16 cellular contexts compared by ENCODE assay signal in the genomic region with DNA sequence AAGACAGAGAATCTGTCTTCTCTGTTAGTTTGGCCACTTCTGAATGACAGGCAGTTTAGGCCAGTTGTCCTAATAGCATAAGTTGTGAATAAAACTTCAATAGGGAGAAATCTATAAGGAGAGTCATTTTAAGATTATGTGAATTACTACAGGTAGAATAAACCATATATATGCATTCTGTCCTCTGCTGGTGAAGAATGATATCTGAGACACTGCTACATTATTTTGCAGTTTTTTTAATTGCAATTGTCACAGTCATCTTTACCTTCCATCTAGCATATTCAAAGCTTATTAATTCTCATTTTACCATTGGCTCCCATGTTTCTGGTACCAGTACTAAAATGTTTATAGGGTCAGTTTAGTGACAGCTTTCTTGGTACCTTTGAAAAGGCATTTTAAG.
DNase-seq lines count a peak whose midpoint lies in the region; ATAC-seq and TF ChIP-seq lines count a peak whose summit lies in the region.
"Had no signal": no experiment of that assay in that cellular context is flagged by ENCODE, and none has a peak within 500 bp of the region (broad histone marks: within the 10 kb centered on the region; RNA-seq: fewer than 3 reads in every experiment).

No MANE protein-coding gene starts in this region.

- H3K79me2 ChIP-seq in PC-3 (ENCODE audit: low read length) (no peaks in the 10 kb centered on the region), hepatocyte (no peaks in the 10 kb centered on the region)

- H3K36me3 ChIP-seq in PC-3 (ENCODE audit: low read depth, low read length) (no peaks in the 10 kb centered on the region), hepatocyte (replicated peaks; ENCODE audit: insufficient read depth, low read depth) (no peaks in the 10 kb centered on the region), heart right ventricle (no peaks in the 10 kb centered on the region)
- H3K36me3 ChIP-seq: Peyer's patch had no signal

- TF ChIP-seq RAD21 in Ishikawa (IDR thresholded peaks at IDR 0.05; ENCODE audit: low read depth): peak; percentile 32

- ATAC-seq in PC-3 (no peak), heart right ventricle (no peak)
- ATAC-seq: T-helper 17 cell had no signal

- no peaks in the 10 kb centered on the region for H3K9me2 ChIP-seq in PC-3 (replicated peaks; ENCODE audit: low read length)
- H3K9me2 ChIP-seq in hepatocyte (replicated peaks; ENCODE audit: insufficient read depth): no peaks in the 10 kb centered on the region

- H2AFZ ChIP-seq in PC-3 (ENCODE audit: low read length): no peak overlapping the region
- H2AFZ ChIP-seq in hepatocyte: no peak overlapping the region

- H3K9me3 ChIP-seq in PC-3 (ENCODE audit: low read length): no peaks in the 10 kb centered on the region
- H3K9me3 ChIP-seq in hepatocyte (ENCODE audit: low read depth): no peaks in the 10 kb centered on the region
- peaks cover 0 to 21% (median 3%) of the 10 kb centered on the region in 11 donors for H3K9me3 ChIP-seq in heart right ventricle
- H3K9me3 ChIP-seq: Peyer's patch had no signal

- no peaks in the 10 kb centered on the region for H3F3A ChIP-seq in PC-3 (ENCODE audit: low read length, unreplicated experiment)

- peak; percentile 3 for DNase-seq in PC-3
- no peak for DNase-seq in hepatocyte (ENCODE audit: low spot score)
- no peak for DNase-seq in D341Med (ENCODE audit: low spot score)
- DNase-seq in heart right ventricle: no peak
- no peak for DNase-seq in NCI-H510A treated with DMSO at 0.1 percent for 48 hours (lab: John Stamatoyannopoulos, UW)
- DNase-seq: CD8-positive, alpha-beta memory T cell; DMS153; KBM-7; NCI-H1930; NCI-H2227 treated with DMSO at 0.1 percent for 48 hours; NCI-H526; Peyer's patch; SHP77; T-helper 17 cell had no signal

- H3K4me3 ChIP-seq in PC-3 (ENCODE audit: low read length): no peak overlapping the region
- H3K4me3 ChIP-seq in hepatocyte: no peak overlapping the region
- no peak overlapping the region for H3K4me3 ChIP-seq in heart right ventricle
- H3K4me3 ChIP-seq: Peyer's patch had no signal

- BruUV-seq in PC-3 (replicated peaks; lab: Mats Ljungman, UMichigan): no TSS peak

- peak; percentile 59 for TF ChIP-seq CTCF in C4-2B (conservative IDR thresholded peaks at IDR 0.05)
- TF ChIP-seq CTCF in PC-3 (conservative IDR thresholded peaks at IDR 0.05; ENCODE audit: low read depth, low read length): peak; percentile 28; the same call in 1 of the 2 replicates
- peak; percentile 9 for TF ChIP-seq CTCF in hepatocyte (IDR thresholded peaks at IDR 0.05; ENCODE audit: poor library complexity)
- no peak for TF ChIP-seq CTCF in heart right ventricle (IDR thresholded peaks at IDR 0.05)

- intact Hi-C loops in PC-3 (cut with micrococcal nuclease): no loop called here
- intact Hi-C loops in heart right ventricle (cut with DNase I): no loop called here

- no peak for TF ChIP-seq EP300 in Ishikawa (IDR thresholded peaks at IDR 0.05; ENCODE audit: borderline replicate concordance)

- no peak overlapping the region for H3K27ac ChIP-seq in C4-2B
- no peak overlapping the region for H3K27ac ChIP-seq in PC-3 (ENCODE audit: low read length)
- H3K27ac ChIP-seq in hepatocyte: no peak overlapping the region
- H3K27ac ChIP-seq in heart right ventricle: no peak overlapping the region
- H3K27ac ChIP-seq: Peyer's patch had no signal

- no peak overlapping the region for H3K4me2 ChIP-seq in PC-3 (ENCODE audit: low read length)
- no peak overlapping the region for H3K4me2 ChIP-seq in hepatocyte

- POLR2A ChIA-PET in PC-3 (lab: Charles Lee; ENCODE audit: unreplicated experiment): no interaction called here

- H3K27me3 ChIP-seq in PC-3 (ENCODE audit: low read length) (peaks cover 10% of the 10 kb centered on the region; the same call in 1 of the 2 replicates), hepatocyte (no peaks in the 10 kb centered on the region), heart right ventricle (no peaks in the 10 kb centered on the region)
- H3K27me3 ChIP-seq: Peyer's patch had no signal

- H3K4me1 ChIP-seq in PC-3 (ENCODE audit: insufficient read depth, low read length): no peaks in the 10 kb centered on the region
- no peaks in the 10 kb centered on the region for H3K4me1 ChIP-seq in hepatocyte (ENCODE audit: insufficient read depth)
- no peaks in the 10 kb centered on the region for H3K4me1 ChIP-seq in heart right ventricle
- H3K4me1 ChIP-seq: Peyer's patch had no signal

- CTCF ChIA-PET in PC-3 (lab: Charles Lee): no interaction called here

- no peaks in the 10 kb centered on the region for H4K20me1 ChIP-seq in PC-3 (ENCODE audit: low read length)
- H4K20me1 ChIP-seq in hepatocyte (ENCODE audit: insufficient read depth, poor library complexity, severe bottlenecking): no peaks in the 10 kb centered on the region

- H3K9ac ChIP-seq in PC-3 (ENCODE audit: low read length): no peak overlapping the region

TF ChIP-seq in Ishikawa, 13 proteins besides CTCF, POLR2A, EP300 and RAD21:
- TF ChIP-seq ZBTB7A (IDR thresholded peaks at IDR 0.05; ENCODE audit: low read depth): no peak
- TF ChIP-seq YY1 (IDR thresholded peaks at IDR 0.05; ENCODE audit: low read depth): no peak
- TF ChIP-seq TAF1 (IDR thresholded peaks at IDR 0.05; ENCODE audit: low read depth): no peak
- TF ChIP-seq, protein P1, sequence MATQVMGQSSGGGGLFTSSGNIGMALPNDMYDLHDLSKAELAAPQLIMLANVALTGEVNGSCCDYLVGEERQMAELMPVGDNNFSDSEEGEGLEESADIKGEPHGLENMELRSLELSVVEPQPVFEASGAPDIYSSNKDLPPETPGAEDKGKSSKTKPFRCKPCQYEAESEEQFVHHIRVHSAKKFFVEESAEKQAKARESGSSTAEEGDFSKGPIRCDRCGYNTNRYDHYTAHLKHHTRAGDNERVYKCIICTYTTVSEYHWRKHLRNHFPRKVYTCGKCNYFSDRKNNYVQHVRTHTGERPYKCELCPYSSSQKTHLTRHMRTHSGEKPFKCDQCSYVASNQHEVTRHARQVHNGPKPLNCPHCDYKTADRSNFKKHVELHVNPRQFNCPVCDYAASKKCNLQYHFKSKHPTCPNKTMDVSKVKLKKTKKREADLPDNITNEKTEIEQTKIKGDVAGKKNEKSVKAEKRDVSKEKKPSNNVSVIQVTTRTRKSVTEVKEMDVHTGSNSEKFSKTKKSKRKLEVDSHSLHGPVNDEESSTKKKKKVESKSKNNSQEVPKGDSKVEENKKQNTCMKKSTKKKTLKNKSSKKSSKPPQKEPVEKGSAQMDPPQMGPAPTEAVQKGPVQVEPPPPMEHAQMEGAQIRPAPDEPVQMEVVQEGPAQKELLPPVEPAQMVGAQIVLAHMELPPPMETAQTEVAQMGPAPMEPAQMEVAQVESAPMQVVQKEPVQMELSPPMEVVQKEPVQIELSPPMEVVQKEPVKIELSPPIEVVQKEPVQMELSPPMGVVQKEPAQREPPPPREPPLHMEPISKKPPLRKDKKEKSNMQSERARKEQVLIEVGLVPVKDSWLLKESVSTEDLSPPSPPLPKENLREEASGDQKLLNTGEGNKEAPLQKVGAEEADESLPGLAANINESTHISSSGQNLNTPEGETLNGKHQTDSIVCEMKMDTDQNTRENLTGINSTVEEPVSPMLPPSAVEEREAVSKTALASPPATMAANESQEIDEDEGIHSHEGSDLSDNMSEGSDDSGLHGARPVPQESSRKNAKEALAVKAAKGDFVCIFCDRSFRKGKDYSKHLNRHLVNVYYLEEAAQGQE (IDR thresholded peaks at IDR 0.05; ENCODE audit: low read depth): no peak
- TF ChIP-seq EGR1 (IDR thresholded peaks at IDR 0.05): no peak
- no peak for TF ChIP-seq FOXM1 (IDR thresholded peaks at IDR 0.05; ENCODE audit: borderline replicate concordance, low read depth)
- TF ChIP-seq TEAD4 (IDR thresholded peaks at IDR 0.05): no peak
- TF ChIP-seq, protein P2, sequence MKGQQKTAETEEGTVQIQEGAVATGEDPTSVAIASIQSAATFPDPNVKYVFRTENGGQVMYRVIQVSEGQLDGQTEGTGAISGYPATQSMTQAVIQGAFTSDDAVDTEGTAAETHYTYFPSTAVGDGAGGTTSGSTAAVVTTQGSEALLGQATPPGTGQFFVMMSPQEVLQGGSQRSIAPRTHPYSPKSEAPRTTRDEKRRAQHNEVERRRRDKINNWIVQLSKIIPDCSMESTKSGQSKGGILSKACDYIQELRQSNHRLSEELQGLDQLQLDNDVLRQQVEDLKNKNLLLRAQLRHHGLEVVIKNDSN (IDR thresholded peaks at IDR 0.05): no peak
- no peak for TF ChIP-seq TCF12 (IDR thresholded peaks at IDR 0.05; ENCODE audit: low read depth)
- no peak for TF ChIP-seq CREB1 (IDR thresholded peaks at IDR 0.05; ENCODE audit: low read depth)
- TF ChIP-seq NFIC (IDR thresholded peaks at IDR 0.05): no peak

Comparison
In these comparisons a context has a peak if more than half of its experiments do, and no peak if none do; other contexts are left out.
1. CTCF ChIP-seq: peak in C4-2B (single experiment), PC-3 (single experiment) and hepatocyte (single experiment); none in heart right ventricle (0 of 9).